ENCODE assay signal across 15 cellular contexts in the genomic region with DNA sequence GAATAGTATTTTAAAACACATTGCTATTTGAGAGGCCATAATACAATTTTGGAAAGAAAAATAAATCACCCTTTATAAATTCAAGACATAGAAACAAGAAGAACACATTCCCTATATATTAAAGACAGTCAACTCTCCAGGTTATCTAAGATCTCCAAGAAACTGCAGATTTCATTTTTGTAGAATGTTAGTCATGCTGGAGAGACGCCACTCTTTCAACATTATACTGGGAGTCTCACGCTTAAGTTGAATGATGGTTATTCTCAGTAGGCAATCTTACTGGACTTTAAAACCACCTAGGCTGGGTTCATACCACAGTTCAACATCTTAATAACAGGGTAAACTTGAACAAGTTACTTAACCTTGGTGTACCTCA. TPM values are rescaled to one million over a fixed set of nuclear protein-coding genes. Genes with fewer than 3 reads are reported as not detected.
"Had no signal": no experiment of that assay in that cellular context is flagged by ENCODE, and none has a peak within 500 bp of the region (broad histone marks: within the 10 kb centered on the region; RNA-seq: fewer than 3 reads in every experiment).

No MANE protein-coding gene starts in this region.

- ATAC-seq: activated CD8-positive, alpha-beta T cell treated with anti-CD3 and anti-CD28 coated beads for 36 hours; activated T-cell treated with anti-CD3 and anti-CD28 coated beads, Interleukin-2, amount 50 U/mL, for 72 hours; Right ventricle myocardium inferior had no signal

- DNase-seq: activated CD4-positive, alpha-beta T cell treated with anti-CD3 and anti-CD28 coated beads for 4 hours; activated CD8-positive, alpha-beta memory T cell treated with anti-CD3 and anti-CD28 coated beads, Interleukin-2, amount 50 U/mL, for 4 hours; activated CD8-positive, alpha-beta T cell treated with anti-CD3 and anti-CD28 coated beads for 36 hours; activated gamma-delta T cell treated with Interleukin-2 at 50 U/mL for 16 hours; activated naive CD4-positive, alpha-beta T cell treated with anti-CD3 and anti-CD28 coated beads, Interleukin-2, amount 10 ng/mL, durations not matched to agents 7 days and 5 days; activated naive CD8-positive, alpha-beta T cell treated with anti-CD3 and anti-CD28 coated beads for 36 hours; activated T-cell treated with anti-CD3 and anti-CD28 coated beads, Interleukin-2, amount 50 U/mL, for 72 hours; aorta; NCI-H1048; NCI-H2029; NCI-H2107; NCI-H510A had no signal

RNA-seq across cellular contexts. Expression of a gene that starts 3.6 kb away (rescaled TPM):
- total RNA-seq: activated CD8-positive, alpha-beta T cell treated with anti-CD3 and anti-CD28 coated beads for 36 hours; activated naive CD8-positive, alpha-beta T cell treated with anti-CD3 and anti-CD28 coated beads for 36 hours; activated T-cell treated with anti-CD3 and anti-CD28 coated beads, Interleukin-2, amount 50 U/mL, for 72 hours; activated T-helper 2 cell treated with anti-CD3 and anti-CD28 coated beads, Interferon-gamma antibody, Interleukin-2, Interleukin-4, amounts not matched to agents 10 μg/mL and 5 μg/mL and 100 μg/mL, durations not matched to agents 14 hours and 24 hours and 36 hours; aorta; OCI-LY7; Right ventricle myocardium inferior had no signal
